In the genomic region with DNA sequence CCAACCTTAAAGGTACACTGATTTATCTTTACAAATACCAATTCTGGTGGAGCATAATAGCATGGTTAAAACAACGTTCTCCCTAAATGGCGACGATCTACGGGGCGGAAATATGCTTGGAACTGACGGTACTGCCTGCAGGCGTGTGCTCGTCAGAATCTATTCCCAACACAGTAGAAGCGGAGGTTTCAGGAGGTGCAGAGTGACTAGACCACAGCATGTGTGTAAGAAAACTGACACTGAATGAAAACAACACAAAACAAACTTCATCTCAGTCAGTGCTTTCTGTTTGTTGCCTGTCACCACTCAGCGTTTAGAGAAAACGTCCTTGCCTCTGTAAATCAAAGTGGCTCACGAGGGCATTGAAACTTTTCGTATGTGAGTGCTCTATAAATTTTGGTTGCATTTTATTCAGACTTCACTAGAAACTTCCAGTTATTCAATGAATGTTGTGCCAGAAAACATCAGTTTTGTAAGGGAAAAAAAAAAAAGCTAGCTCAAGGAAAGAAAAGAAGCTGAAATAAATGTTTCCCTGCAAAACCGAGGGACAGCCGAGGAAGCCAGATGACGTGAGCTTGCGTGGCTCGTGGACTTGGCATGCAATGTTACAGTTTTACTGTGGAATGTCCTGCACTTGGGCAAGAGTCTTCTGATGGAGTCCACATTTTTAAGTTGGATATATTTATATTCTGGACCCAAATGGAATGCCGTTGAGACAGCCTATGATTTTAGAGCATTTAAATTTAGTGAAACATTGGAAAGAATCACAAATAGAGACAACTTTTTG, we compare ENCODE assay signal across 7 cellular contexts.
DNase-seq lines count a peak whose midpoint lies in the region; ATAC-seq, FAIRE-seq and TF ChIP-seq lines count a peak whose summit lies in the region.
"Not testable (repeated sequence)": the region's sequence is repeated elsewhere in the genome, so short reads cannot be mapped to it uniquely, and the experiment has no call there.

No MANE protein-coding gene starts in this region.

- H3K9ac ChIP-seq in keratinocyte (ENCODE audit: control insufficient read depth, extremely low read depth, insufficient read depth, low read length): not testable (repeated sequence)

- not testable (repeated sequence) for H3K27me3 ChIP-seq in RWPE2 (ENCODE audit: insufficient read depth, poor library complexity, severe bottlenecking); keratinocyte (ENCODE audit: control insufficient read depth, extremely low read depth, insufficient read depth, low read length); osteoblast (ENCODE audit: insufficient read depth, low read length); suprapubic skin

- TF ChIP-seq POLR2A in suprapubic skin (IDR thresholded peaks at IDR 0.05): not testable (repeated sequence)

- H3K9me1 ChIP-seq in keratinocyte (ENCODE audit: control insufficient read depth, extremely low read depth, insufficient read depth, low read length): not testable (repeated sequence)

- H3K4me3 ChIP-seq in RWPE2 (ENCODE audit: severe bottlenecking); cardiac fibroblast (replicated peaks in 1 of 2; ENCODE audit: low read depth in 2 of 2, low read length in 2 of 2); keratinocyte (ENCODE audit: control insufficient read depth in 2 of 3, extremely low read depth in 1 of 3, insufficient read depth in 2 of 3, low read depth in 1 of 3, low read length in 3 of 3); osteoblast (ENCODE audit: insufficient read depth, low read length); suprapubic skin: not testable (repeated sequence)

- H3K4me1 ChIP-seq in RWPE2 (ENCODE audit: insufficient read depth, poor library complexity, severe bottlenecking); keratinocyte (ENCODE audit: control insufficient read depth, extremely low read depth, insufficient read depth, low read length); suprapubic skin: not testable (repeated sequence)
- peaks cover 15% of the 10 kb centered on the region for H3K4me1 ChIP-seq in osteoblast (ENCODE audit: insufficient read depth, low read length)

- H2AFZ ChIP-seq in keratinocyte (ENCODE audit: control insufficient read depth, low read length) (peak overlapping the region; percentile 3), osteoblast (ENCODE audit: low read length) (peak overlapping the region; percentile 12)

- not testable (repeated sequence) for TF ChIP-seq CTCF in RWPE2 (IDR thresholded peaks at IDR 0.05; ENCODE audit: poor library complexity, severe bottlenecking); cardiac fibroblast (IDR thresholded peaks at IDR 0.05; ENCODE audit: low read depth, low read length); keratinocyte (optimal IDR thresholded peaks at IDR 0.05 in 1 of 3, IDR thresholded peaks at IDR 0.05 in 1 of 3, conservative IDR thresholded peaks at IDR 0.05 in 1 of 3; ENCODE audit: extremely low read depth in 1 of 3, insufficient read depth in 2 of 3, low read length in 3 of 3); osteoblast (IDR thresholded peaks at IDR 0.05; ENCODE audit: extremely low read depth, low read depth, low read length); suprapubic skin (IDR thresholded peaks at IDR 0.05)

- not testable (repeated sequence) for TF ChIP-seq EP300 in suprapubic skin (IDR thresholded peaks at IDR 0.05)

- H3K27ac ChIP-seq in RWPE2 (ENCODE audit: poor library complexity, severe bottlenecking); keratinocyte (ENCODE audit: control insufficient read depth, insufficient read depth, low read length): not testable (repeated sequence)
- H3K27ac ChIP-seq in osteoblast (ENCODE audit: low read depth, low read length) (peak overlapping the region; percentile 33), suprapubic skin (peak overlapping the region; percentile 57)

- peak overlapping the region; percentile 48 for H3K4me2 ChIP-seq in keratinocyte (ENCODE audit: control insufficient read depth, extremely low read depth, insufficient read depth, low read depth, low read length)
- H3K4me2 ChIP-seq in osteoblast (ENCODE audit: insufficient read depth, low read length): peak overlapping the region; percentile 44

- not testable (repeated sequence) for H3K9me3 ChIP-seq in RWPE2 (ENCODE audit: severe bottlenecking); keratinocyte (ENCODE audit: control insufficient read depth, low read depth, low read length); osteoblast (ENCODE audit: low read depth, low read length); suprapubic skin

- not testable (repeated sequence) for H3K79me2 ChIP-seq in keratinocyte (ENCODE audit: control insufficient read depth, insufficient read depth, low read length); osteoblast (ENCODE audit: insufficient read depth, low read length)

- ATAC-seq in RWPE2 (ENCODE audit: low read depth): not testable (repeated sequence)

- H4K20me1 ChIP-seq in keratinocyte (ENCODE audit: control insufficient read depth, extremely low read depth, insufficient read depth, low read length); osteoblast (ENCODE audit: insufficient read depth, low read length): not testable (repeated sequence)

- DNase-seq in EH (ENCODE audit: low read depth): peak; percentile 90
- peak; percentile 9 for DNase-seq in RWPE2 (ENCODE audit: low spot score)
- DNase-seq in cardiac fibroblast (ENCODE audit: low read depth in 2 of 2): peak; percentile 73 to 87
- peak; percentile 21 for DNase-seq in fibroblast of the conjunctiva (ENCODE audit: low read depth)
- DNase-seq in keratinocyte (ENCODE audit: low read depth, low spot score); osteoblast (ENCODE audit: insufficient read length, low spot score, missing footprints): not testable (repeated sequence)
- DNase-seq in suprapubic skin (ENCODE audit: low spot score in 2 of 2): peak; percentile 72 to 79

- dilution Hi-C loops in keratinocyte (cut with MboI; ENCODE audit: extremely low pct_ligation_motif_present, low sequenced_read_pairs): not testable (repeated sequence)

- FAIRE-seq in keratinocyte (lab: Jason Lieb, UNC): peak; percentile 56

- not testable (repeated sequence) for H3K36me3 ChIP-seq in RWPE2 (ENCODE audit: low read depth); keratinocyte (ENCODE audit: control insufficient read depth in 2 of 2, extremely low read depth in 1 of 2, insufficient read depth in 2 of 2, low read length in 2 of 2); osteoblast (ENCODE audit: insufficient read depth, low read length); suprapubic skin

- 39% methylated on average over 19 of the region's 19 CpGs for WGBS in suprapubic skin
